23 cellular contexts compared by ENCODE assay signal in genomic region chr3:100518244-100518643, GRCh38. TPM values are rescaled to one million over a fixed set of nuclear protein-coding genes. Genes with fewer than 3 reads are reported as not detected.
DNase-seq lines count a peak whose midpoint lies in the region; ATAC-seq, FAIRE-seq and TF ChIP-seq lines count a peak whose summit lies in the region.
"Had no signal": no experiment of that assay in that cellular context is flagged by ENCODE, and none has a peak within 500 bp of the region (broad histone marks: within the 10 kb centered on the region; RNA-seq: fewer than 3 reads in every experiment).

No MANE protein-coding gene starts in this region.

- POLR2A ChIA-PET in HepG2 (lab: Yijun Ruan, JAX) (no interaction called here), A673 (lab: Charles Lee; ENCODE audit: low non-redundant PET) (no interaction called here)

- no peak for TF ChIP-seq RAD21 in liver (IDR thresholded peaks at IDR 0.05)
- no peak for TF ChIP-seq RAD21 in HepG2 (CRISPR knock-in tag; IDR thresholded peaks at IDR 0.05)

- H3K4me2 ChIP-seq in HepG2 (ENCODE audit: low read depth, low read length) = no peak overlapping the region

- no peak for FAIRE-seq in HepG2 (lab: Jason Lieb, UNC)
- FAIRE-seq in frontal cortex (lab: Jason Lieb, UNC) = no peak

- TF ChIP-seq POLR2A in HepG2 (IDR thresholded peaks at IDR 0.05; ENCODE audit: insufficient read depth in 1 of 2, low read depth in 2 of 2, low read length in 2 of 2) (no peak), uterus (IDR thresholded peaks at IDR 0.05) (no peak)

- H2AFZ ChIP-seq in HepG2 (ENCODE audit: low read length) = no peak overlapping the region

- H3K9ac ChIP-seq in liver (ENCODE audit: low read depth in 1 of 2, low read length in 2 of 2) = no peak overlapping the region
- H3K9ac ChIP-seq in HepG2 (ENCODE audit: insufficient read depth, low read depth, low read length) = no peak overlapping the region

- TF ChIP-seq CTCF in liver (IDR thresholded peaks at IDR 0.05; ENCODE audit: low read depth, low read length, missing input control) (no peak), HepG2 (CRISPR knock-in tag; IDR thresholded peaks at IDR 0.05) (no peak), neutrophil (IDR thresholded peaks at IDR 0.05) (no peak), uterus (IDR thresholded peaks at IDR 0.05) (no peak), A673 (conservative IDR thresholded peaks at IDR 0.05; ENCODE audit: low read depth, low read length) (no peak)

- H3K27me3 ChIP-seq in liver (ENCODE audit: control insufficient read depth in 4 of 4, insufficient read depth in 4 of 4, low read length in 3 of 4) (no peaks in the 10 kb centered on the region), HepG2 (ENCODE audit: control insufficient read depth in 1 of 2, insufficient read depth in 2 of 2, low read length in 2 of 2) (no peaks in the 10 kb centered on the region), neutrophil (no peaks in the 10 kb centered on the region), uterus (no peaks in the 10 kb centered on the region), A673 (replicated peaks; ENCODE audit: insufficient read depth, low read depth, low read length, poor library complexity) (no peaks in the 10 kb centered on the region)

- intact Hi-C loops in HepG2 (cut with micrococcal nuclease; ENCODE audit: unreplicated experiment) (no loop called here), uterus (cut with DNase I; ENCODE audit: low total_unique reads) (no loop called here), A673 (cut with micrococcal nuclease; ENCODE audit: unreplicated experiment) (no loop called here)

- H3K79me2 ChIP-seq in HepG2 (ENCODE audit: insufficient read depth, low read length) = no peaks in the 10 kb centered on the region

- no TSS peak for BruUV-seq in HepG2 (replicated peaks; lab: Mats Ljungman, UMichigan)
- no TSS peak for BruUV-seq in A673 (replicated peaks; lab: Mats Ljungman, UMichigan)

- H3K4me3 ChIP-seq in liver (ENCODE audit: low read depth in 1 of 3, low read length in 3 of 3) = no peak overlapping the region
- H3K4me3 ChIP-seq in HepG2 (replicated peaks in 1 of 3; ENCODE audit: insufficient read depth in 1 of 3, low read depth in 2 of 3, low read length in 3 of 3) = no peak overlapping the region
- no peak overlapping the region for H3K4me3 ChIP-seq in neutrophil (ENCODE audit: low read depth in 1 of 2, low read length in 1 of 2)
- H3K4me3 ChIP-seq in uterus = no peak overlapping the region
- no peak overlapping the region for H3K4me3 ChIP-seq in A673 (ENCODE audit: low read depth, low read length, poor library complexity, severe bottlenecking)
- H3K4me3 ChIP-seq: HAP-1 had no signal

- CTCF ChIA-PET in HepG2 (lab: Yijun Ruan, JAX; ENCODE audit: low intra/inter-chr PET ratio, low total read pairs) (no interaction called here), A673 (lab: Charles Lee) (no interaction called here)

- DNase-seq in HepG2 (ENCODE audit: low spot score) (no peak), glomerular visceral epithelial cell (ENCODE audit: extremely low spot score) (peak; percentile 11), uterus (no peak), A673 (ENCODE audit: low spot score) (no peak), frontal cortex (ENCODE audit: low spot score in 2 of 2) (no peak)
- DNase-seq: ACHN, Calu3, DND-41, GOT3, HFFc6, NCI-H1048, NCI-H1417, NCI-H1694 treated with DMSO at 0.1 percent for 48 hours, NCI-H2081, NCI-H2227 treated with DMSO at 0.1 percent for 48 hours, NCI-H510A, Right ventricle myocardium superior, RPMI8226 had no signal

- H3K36me3 ChIP-seq in liver (ENCODE audit: control insufficient read depth in 4 of 4, insufficient read depth in 3 of 4, low read depth in 1 of 4, low read length in 3 of 4) (peaks cover 0 to 2% (median 0%) of the 10 kb centered on the region in 4 donors), HepG2 (replicated peaks in 1 of 2; ENCODE audit: control insufficient read depth in 1 of 2, insufficient read depth in 2 of 2, low read length in 2 of 2) (peaks cover 2 to 14% of the 10 kb centered on the region in 2 experiments; a peak in 3 of 5 replicates), neutrophil (no peaks in the 10 kb centered on the region), uterus (no peaks in the 10 kb centered on the region), A673 (ENCODE audit: insufficient read depth, low read length, poor library complexity, severe bottlenecking) (no peaks in the 10 kb centered on the region)
- H3K36me3 ChIP-seq: HAP-1 had no signal

- no peaks in the 10 kb centered on the region for H4K20me1 ChIP-seq in HepG2 (ENCODE audit: insufficient read depth, low read length)

- TF ChIP-seq EP300 in HepG2 (IDR thresholded peaks at IDR 0.05; ENCODE audit: low read depth in 2 of 2, low read length in 2 of 2) (no peak), HepG2 (CRISPR knock-in tag; IDR thresholded peaks at IDR 0.05; ENCODE audit: borderline replicate concordance) (no peak)

- peak overlapping the region; percentile 37 to 95 for H3K27ac ChIP-seq in liver (ENCODE audit: low read depth in 1 of 2, low read length in 2 of 2)
- no peak overlapping the region for H3K27ac ChIP-seq in HepG2 (ENCODE audit: extremely low read length, insufficient read depth, low read length)
- H3K27ac ChIP-seq in neutrophil = peak overlapping the region; percentile 50
- H3K27ac ChIP-seq in uterus = peak overlapping the region; percentile 3 to 27
- H3K27ac ChIP-seq in A673 (ENCODE audit: low read depth, low read length, poor library complexity, severe bottlenecking) = no peak overlapping the region
- H3K27ac ChIP-seq: 22Rv1 had no signal

- in situ Hi-C loops in HepG2 (cut with HindIII; ENCODE audit: extremely low pct_ligation_motif_present, low pct_unique_long_range_greater_than_20kb) = no loop called here

- no peaks in the 10 kb centered on the region for H3K9me3 ChIP-seq in liver (ENCODE audit: control insufficient read depth in 4 of 4, low read length in 3 of 4)
- H3K9me3 ChIP-seq in HepG2 (ENCODE audit: low read length) = no peaks in the 10 kb centered on the region
- H3K9me3 ChIP-seq in neutrophil = no peaks in the 10 kb centered on the region
- no peaks in the 10 kb centered on the region for H3K9me3 ChIP-seq in uterus
- H3K9me3 ChIP-seq in A673 (ENCODE audit: low read depth, low read length, poor library complexity, severe bottlenecking) = no peaks in the 10 kb centered on the region
- H3K9me3 ChIP-seq: HAP-1 had no signal

- ATAC-seq in HepG2 = no peak
- ATAC-seq in GM18870 (IDR thresholded peaks at IDR 0.05; ENCODE audit: unreplicated experiment) = no peak

- H3K4me1 ChIP-seq in liver (ENCODE audit: control insufficient read depth in 4 of 4, insufficient read depth in 4 of 4, low read length in 3 of 4) (peaks cover 0 to 36% (median 9%) of the 10 kb centered on the region in 4 donors), HepG2 (ENCODE audit: insufficient read depth, low read length) (no peaks in the 10 kb centered on the region), neutrophil (ENCODE audit: control insufficient read depth in 1 of 2, insufficient read depth in 1 of 2, low read depth in 1 of 2, low read length in 1 of 2) (peaks cover 61 to 66% of the 10 kb centered on the region in 2 experiments), uterus (no peaks in the 10 kb centered on the region), A673 (ENCODE audit: insufficient read depth, low read length, poor library complexity, severe bottlenecking) (no peaks in the 10 kb centered on the region)
- H3K4me1 ChIP-seq: HAP-1 had no signal

TF ChIP-seq in liver, 16 proteins besides CTCF, POLR2A, EP300 and RAD21 (continues in another document):
- no peak for TF ChIP-seq ATF3 (IDR thresholded peaks at IDR 0.05)

TF ChIP-seq in HepG2, 621 proteins besides CTCF, POLR2A, EP300 and RAD21:
- TF ChIP-seq RXRB (CRISPR knock-in tag; IDR thresholded peaks at IDR 0.05; ENCODE audit: borderline replicate concordance) (no peak), ZSCAN30 (CRISPR knock-in tag; IDR thresholded peaks at IDR 0.05) (no peak), FOXM1 (CRISPR knock-in tag; IDR thresholded peaks at IDR 0.05) (no peak), ZNF160 (CRISPR knock-in tag; IDR thresholded peaks at IDR 0.05) (no peak)

RNA-seq across cellular contexts. Expression of gene TMEM45A, which starts 25.8 kb away (rescaled TPM):
- total RNA-seq in liver (10 to 100 TPM in 1 of 2 donors, 1 to 10 TPM in 1; 7.1 to 36.0 TPM), HepG2 (2016; rRNA removed; fragmentation: Illumina TruSeq; extraction: Trizol) (11.7 and 14.8 TPM in 2 replicates), uterus (10 to 100 TPM; 15.4 to 51.0 (median 28.3) TPM), A673 (2021) (3.4 and 5.0 TPM in 2 replicates), frontal cortex (2.9 TPM)
- polyA plus RNA-seq in liver (10 to 100 TPM; 54.3 to 65.8 TPM), HepG2 (2011; rRNA removed) (22.7 and 38.5 TPM in 2 replicates)
- total RNA-seq in HepG2 (2016; cell fraction: cytosol; rRNA removed; fragmentation: Illumina TruSeq; extraction: Trizol; ENCODE audit: low read depth) = 12.3 and 13.1 TPM in 2 replicates
- total RNA-seq in HepG2 (2016; cell fraction: insoluble cytoplasmic fraction; rRNA removed; fragmentation: Illumina TruSeq; extraction: Trizol) = 14.9 and 15.7 TPM in 2 replicates
- 15.8 and 19.0 TPM in 2 replicates for total RNA-seq in HepG2 (2016; cell fraction: membrane; rRNA removed; fragmentation: Illumina TruSeq; extraction: Trizol)
- total RNA-seq in HepG2 (2016; cell fraction: nucleus; rRNA removed; fragmentation: Illumina TruSeq; extraction: Trizol) = 10.6 and 12.1 TPM in 2 replicates
- polyA plus RNA-seq in HepG2 (2011; cell fraction: cytosol; rRNA removed) = 20.6 and 27.2 TPM in 2 replicates
- polyA plus RNA-seq in HepG2 (2011; cell fraction: nucleus; rRNA removed) = 5.3 and 7.0 TPM in 2 replicates
- polyA plus RNA-seq in HepG2 (2012) = 18.8 and 51.5 TPM in 2 replicates
- polyA plus RNA-seq in HepG2 (2016; cell fraction: cytosol; fragmentation: Illumina TruSeq; extraction: Trizol; ENCODE audit: low read depth) = 12.8 and 17.6 TPM in 2 replicates
- 11.9 and 14.7 TPM in 2 replicates for polyA plus RNA-seq in HepG2 (2016; cell fraction: insoluble cytoplasmic fraction; fragmentation: Illumina TruSeq; extraction: Trizol; ENCODE audit: low read depth)
- polyA plus RNA-seq in HepG2 (2016; cell fraction: membrane; fragmentation: Illumina TruSeq; extraction: Trizol; ENCODE audit: low read depth) = 13.4 and 20.3 TPM in 2 replicates
- 11.9 and 14.7 TPM in 2 replicates for polyA plus RNA-seq in HepG2 (2016; cell fraction: nucleus; fragmentation: Illumina TruSeq; extraction: Trizol; ENCODE audit: insufficient read depth, low read depth)
- polyA minus RNA-seq in HepG2 (2011; rRNA and poly(A)+ RNA removed; ENCODE audit: low replicate concordance) = 10.5 and 24.5 TPM in 2 replicates
- polyA minus RNA-seq in HepG2 (2011; cell fraction: cytosol; rRNA and poly(A)+ RNA removed) = 9.0 and 12.6 TPM in 2 replicates
- 9.8 and 13.3 TPM in 2 replicates for polyA minus RNA-seq in HepG2 (2011; cell fraction: nucleus; rRNA and poly(A)+ RNA removed)

Comparison
In these comparisons a context has a peak if more than half of its experiments do, and no peak if none do; other contexts are left out.
1. H3K27ac ChIP-seq: peak in liver (2 of 2), neutrophil (single experiment) and uterus (2 of 2); none in HepG2 (single experiment) and A673 (single experiment).